ENCODE assay signal across 25 cellular contexts in the genomic region with DNA sequence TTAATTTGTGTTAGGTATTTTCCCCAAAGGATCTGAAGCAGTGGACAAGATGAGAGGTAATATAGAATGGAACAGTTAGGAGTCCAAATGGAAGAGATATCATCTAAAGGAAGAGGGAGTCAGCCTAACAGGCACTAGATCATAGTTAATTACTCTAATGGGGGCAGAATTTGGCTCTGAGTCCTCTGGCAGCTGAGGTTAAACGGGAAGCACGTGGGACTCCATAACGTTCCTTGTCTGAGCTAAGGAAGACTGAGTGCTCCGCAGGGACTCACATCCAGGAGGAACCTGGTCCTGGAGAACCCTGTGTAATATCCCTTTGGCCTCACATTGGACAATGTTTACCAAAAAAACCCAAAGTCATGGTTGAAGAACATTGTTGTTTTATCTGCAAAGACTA. TPM values are rescaled to one million over a fixed set of nuclear protein-coding genes. Genes with fewer than 3 reads are reported as not detected.
DNase-seq lines count a peak whose midpoint lies in the region; ATAC-seq and TF ChIP-seq lines count a peak whose summit lies in the region.
"Had no signal": no experiment of that assay in that cellular context is flagged by ENCODE, and none has a peak within 500 bp of the region (broad histone marks: within the 10 kb centered on the region; RNA-seq: fewer than 3 reads in every experiment).

No MANE protein-coding gene starts in this region.

- H3K27ac ChIP-seq in psoas muscle (no peak overlapping the region), breast epithelium (peak overlapping the region in 1 of 2 donors; percentile 52)
- H3K27ac ChIP-seq: C4-2B had no signal

- no peaks in the 10 kb centered on the region for H3K4me1 Mint-ChIP-seq in activated naive CD4-positive, alpha-beta T cell treated with anti-CD3 and anti-CD28 coated beads, Interleukin-2, amount 10 ng/mL, durations not matched to agents 7 days and 5 days

- DNase-seq in DMS 273 (lab: John Stamatoyannopoulos, UW; ENCODE audit: unreplicated experiment) = peak; percentile 48
- DNase-seq in NCI-H69 (lab: John Stamatoyannopoulos, UW) = peak; percentile 28
- DNase-seq in dermis blood vessel endothelial cell = peak; percentile 76
- no peak for DNase-seq in psoas muscle
- DNase-seq in breast epithelium (ENCODE audit: low spot score in 2 of 2) = no peak
- no peak for DNase-seq in activated naive CD4-positive, alpha-beta T cell treated with anti-CD3 and anti-CD28 coated beads, Interleukin-2, amount 10 ng/mL, durations not matched to agents 7 days and 5 days
- DNase-seq: Caco-2; CD8-positive, alpha-beta T cell; DMS79 treated with DMSO at 0.1 percent for 48 hours; GF-D8; Kasumi-1; NCI-H1092 treated with DMSO at 0.1 percent for 48 hours; NCI-H146; NCI-H1930; NCI-H2107; NCI-H446; NCI-H524 treated with DMSO at 0.1 percent for 48 hours; NK-92 treated with Interleukin-12 subunit alpha and Interleukin-12 subunit beta, amount 100 ng/mL, for 24 hours; PC-3; SHP77 had no signal

- H3K27ac Mint-ChIP-seq in activated naive CD4-positive, alpha-beta T cell treated with anti-CD3 and anti-CD28 coated beads, Interleukin-2, amount 10 ng/mL, durations not matched to agents 7 days and 5 days = no peak overlapping the region
- H3K27ac Mint-ChIP-seq: CD8-positive, alpha-beta T cell had no signal

- ATAC-seq in psoas muscle (peak in 3 of 4 donors; percentile 19 to 54 (median 44)), GM18511 (IDR thresholded peaks at IDR 0.05; ENCODE audit: unreplicated experiment) (no peak), GM19467 (IDR thresholded peaks at IDR 0.05; ENCODE audit: unreplicated experiment) (no peak)
- ATAC-seq: CD8-positive, alpha-beta T cell; HCT116; HepG2; PC-3 had no signal

- intact Hi-C loops in psoas muscle (cut with DNase I) (loop anchor here (5.0 to 10.0 kb wide), 2 partner anchors 108 to 345 kb away; no protein-coding TSS in a partner anchor), breast epithelium (cut with DNase I; ENCODE audit: low total_unique reads) (no loop called here)

- H3K36me3 Mint-ChIP-seq in activated naive CD4-positive, alpha-beta T cell treated with anti-CD3 and anti-CD28 coated beads, Interleukin-2, amount 10 ng/mL, durations not matched to agents 7 days and 5 days = no peaks in the 10 kb centered on the region
- H3K36me3 Mint-ChIP-seq: CD8-positive, alpha-beta T cell had no signal

- no peak overlapping the region for H3K4me3 Mint-ChIP-seq in activated naive CD4-positive, alpha-beta T cell treated with anti-CD3 and anti-CD28 coated beads, Interleukin-2, amount 10 ng/mL, durations not matched to agents 7 days and 5 days
- H3K4me3 Mint-ChIP-seq: CD8-positive, alpha-beta T cell had no signal

- peaks cover 11% of the 10 kb centered on the region for H3K27me3 Mint-ChIP-seq in activated naive CD4-positive, alpha-beta T cell treated with anti-CD3 and anti-CD28 coated beads, Interleukin-2, amount 10 ng/mL, durations not matched to agents 7 days and 5 days

- CTCF ChIA-PET in activated naive CD4-positive, alpha-beta T cell treated with anti-CD3 and anti-CD28 coated beads, Interleukin-2, amount 10 ng/mL, durations not matched to agents 7 days and 5 days (lab: Charles Lee) = interaction anchor here (1.3 to 3.7 kb wide), 4 partner anchors 12 to 339 kb away, joined by 3 to 36 read pairs (median 6); no protein-coding TSS in a partner anchor

- H3K9me3 ChIP-seq in psoas muscle (no peaks in the 10 kb centered on the region), breast epithelium (no peaks in the 10 kb centered on the region)
- H3K9me3 ChIP-seq: Caco-2 had no signal

- no peaks in the 10 kb centered on the region for H3K4me1 ChIP-seq in psoas muscle
- no peaks in the 10 kb centered on the region for H3K4me1 ChIP-seq in breast epithelium

- no peak overlapping the region for H3K4me3 ChIP-seq in psoas muscle
- no peak overlapping the region for H3K4me3 ChIP-seq in breast epithelium

- no peak for TF ChIP-seq CTCF in psoas muscle (IDR thresholded peaks at IDR 0.05)
- TF ChIP-seq CTCF in breast epithelium (IDR thresholded peaks at IDR 0.05) = no peak

- H3K36me3 ChIP-seq in psoas muscle (ENCODE audit: insufficient read depth in 1 of 2, low read depth in 1 of 2) (no peaks in the 10 kb centered on the region), breast epithelium (no peaks in the 10 kb centered on the region)

- H3K27me3 ChIP-seq in psoas muscle (ENCODE audit: insufficient read depth in 3 of 3, low read length in 2 of 3) (no peaks in the 10 kb centered on the region), breast epithelium (no peaks in the 10 kb centered on the region)

- WGBS in psoas muscle, 3 donors = 32 to 45% (median 42%) methylated on average over 4 of the region's 4 CpGs

- H3K9me3 Mint-ChIP-seq in activated naive CD4-positive, alpha-beta T cell treated with anti-CD3 and anti-CD28 coated beads, Interleukin-2, amount 10 ng/mL, durations not matched to agents 7 days and 5 days = no peaks in the 10 kb centered on the region
- H3K9me3 Mint-ChIP-seq: CD8-positive, alpha-beta T cell had no signal

- no peak for TF ChIP-seq POLR2A in breast epithelium (IDR thresholded peaks at IDR 0.05)

RNA-seq across cellular contexts. Expression of gene TEX2, which starts 46.6 kb away (rescaled TPM):
- total RNA-seq in dermis blood vessel endothelial cell = 34.9 and 47.8 TPM in 2 replicates
- 10 to 100 TPM; 45.7 to 72.7 (median 55.7) TPM for total RNA-seq in psoas muscle
- polyA plus RNA-seq in psoas muscle = 10 to 100 TPM; 29.4 to 57.1 (median 42.9) TPM
- total RNA-seq in breast epithelium = 10 to 100 TPM; 47.5 to 70.7 (median 69.6) TPM

Comparison
In these comparisons a context has a peak if more than half of its experiments do, and no peak if none do; other contexts are left out.
1. DNase-seq: peak in DMS 273 (single experiment), NCI-H69 (single experiment) and dermis blood vessel endothelial cell (single experiment); none in psoas muscle (0 of 2), breast epithelium (0 of 2) and activated naive CD4-positive, alpha-beta T cell treated with anti-CD3 and anti-CD28 coated beads, Interleukin-2, amount 10 ng/mL, durations not matched to agents 7 days and 5 days (single experiment).
2. ATAC-seq: peak in psoas muscle (3 of 4); none in GM18511 (single experiment) and GM19467 (single experiment).